22 cellular contexts compared by ENCODE assay signal in genomic region chr4:8746523-8747466, GRCh38.
A peak's percentile ranks its signal among the peaks of the same experiment; 100 is the strongest.
DNase-seq lines count a peak whose midpoint lies in the region; ATAC-seq and TF ChIP-seq lines count a peak whose summit lies in the region.
"Had no signal": no experiment of that assay in that cellular context is flagged by ENCODE, and none has a peak within 500 bp of the region (broad histone marks: within the 10 kb centered on the region; RNA-seq: fewer than 3 reads in every experiment).

No MANE protein-coding gene starts in this region.

- H3K27ac ChIP-seq in osteoblast (ENCODE audit: low read depth, low read length) (no peak overlapping the region), aorta (ENCODE audit: low read depth in 1 of 2, low read length in 2 of 2) (no peak overlapping the region)
- H3K27ac ChIP-seq: brain microvascular endothelial cell, psoas muscle, SJSA1, skin epidermis, tibial artery had no signal

- H3K27me3 ChIP-seq in osteoblast (ENCODE audit: insufficient read depth, low read length) (no peaks in the 10 kb centered on the region), aorta (ENCODE audit: control insufficient read depth in 1 of 2, insufficient read depth in 2 of 2, low read length in 1 of 2) (no peaks in the 10 kb centered on the region)
- H3K27me3 ChIP-seq: brain microvascular endothelial cell, SJSA1 had no signal

- DNase-seq in cardiac septum (ENCODE audit: low spot score) (peak; percentile 60), left cardiac atrium (no peak), endothelial cell (ENCODE audit: low spot score) (no peak), osteoblast (ENCODE audit: insufficient read length, low spot score, missing footprints) (peak; percentile 32), aorta (peak; percentile 13 to 29), NCI-H82 treated with DMSO at 0.1 percent for 48 hours (lab: John Stamatoyannopoulos, UW; ENCODE audit: unreplicated experiment) (no peak), NCI-H510A (lab: John Stamatoyannopoulos, UW) (no peak)
- no peak for DNase-seq in stimulated activated naive CD4-positive, alpha-beta T cell (lab: John Stamatoyannopoulos, UW)
- DNase-seq: activated CD4-positive, alpha-beta T cell treated with anti-CD3 and anti-CD28 coated beads for 1 hour; activated CD8-positive, alpha-beta memory T cell treated with anti-CD3 and anti-CD28 coated beads for 24 hours; activated naive CD4-positive, alpha-beta T cell treated with Interleukin-2 at 50 U/mL for 16 hours; brain microvascular endothelial cell; effector CD4-positive, alpha-beta T cell; NCI-H1105 treated with DMSO at 0.1 percent for 48 hours; NCI-H2029; NCI-H526; stimulated activated naive CD8-positive, alpha-beta T cell treated with anti-CD3 and anti-CD28 coated beads, Interleukin-15, amount 100 ng/mL, for 72 hours; T-helper 1 cell had no signal

- H3K4me1 ChIP-seq in osteoblast (ENCODE audit: insufficient read depth, low read length) (no peaks in the 10 kb centered on the region), aorta (ENCODE audit: control insufficient read depth in 1 of 2, insufficient read depth in 2 of 2, low read length in 2 of 2) (no peaks in the 10 kb centered on the region)
- H3K4me1 ChIP-seq: psoas muscle, SJSA1, tibial artery had no signal

- intact Hi-C loops in cardiac septum (cut with DNase I) (no loop called here), left cardiac atrium (cut with DNase I) (no loop called here), aorta (cut with DNase I) (no loop called here)

- H3K9me3 ChIP-seq in osteoblast (ENCODE audit: low read depth, low read length) (no peaks in the 10 kb centered on the region), aorta (ENCODE audit: control insufficient read depth, low read length) (no peaks in the 10 kb centered on the region)
- H3K9me3 ChIP-seq: psoas muscle, SJSA1, tibial artery had no signal

- no peaks in the 10 kb centered on the region for H3K4me1 Mint-ChIP-seq in endothelial cell (ENCODE audit: unreplicated experiment)
- H3K4me1 Mint-ChIP-seq: stimulated activated naive CD8-positive, alpha-beta T cell treated with anti-CD3 and anti-CD28 coated beads, Interleukin-15, amount 100 ng/mL, for 72 hours had no signal

- H3K4me2 ChIP-seq in osteoblast (ENCODE audit: insufficient read depth, low read length) = no peak overlapping the region

- no peak overlapping the region for H3K27ac Mint-ChIP-seq in endothelial cell (ENCODE audit: unreplicated experiment)
- H3K27ac Mint-ChIP-seq: stimulated activated naive CD8-positive, alpha-beta T cell treated with anti-CD3 and anti-CD28 coated beads, Interleukin-15, amount 100 ng/mL, for 72 hours had no signal

- no peaks in the 10 kb centered on the region for H3K79me2 ChIP-seq in osteoblast (ENCODE audit: insufficient read depth, low read length)

- H3K27me3 Mint-ChIP-seq in endothelial cell (ENCODE audit: unreplicated experiment) = peaks cover 1% of the 10 kb centered on the region
- H3K27me3 Mint-ChIP-seq: stimulated activated naive CD8-positive, alpha-beta T cell treated with anti-CD3 and anti-CD28 coated beads, Interleukin-15, amount 100 ng/mL, for 72 hours had no signal

- ATAC-seq in left cardiac atrium = no peak
- ATAC-seq in aorta (ENCODE audit: low FRiP score) = no peak
- ATAC-seq: psoas muscle; stimulated activated naive CD8-positive, alpha-beta T cell treated with anti-CD3 and anti-CD28 coated beads, Interleukin-15, amount 100 ng/mL, for 72 hours had no signal

- whole genome bisulfite sequencing in aorta, 2 donors = 92% methylated on average over 23 of the region's 23 CpGs

- H4K20me1 ChIP-seq in osteoblast (ENCODE audit: insufficient read depth, low read length) = no peaks in the 10 kb centered on the region

- TF ChIP-seq CTCF in endothelial cell (IDR thresholded peaks at IDR 0.05; ENCODE audit: unreplicated experiment) (no peak), osteoblast (IDR thresholded peaks at IDR 0.05; ENCODE audit: extremely low read depth, low read depth, low read length) (no peak)

- no peaks in the 10 kb centered on the region for H3K36me3 ChIP-seq in osteoblast (ENCODE audit: insufficient read depth, low read length)
- H3K36me3 ChIP-seq in aorta (ENCODE audit: control insufficient read depth in 1 of 2, insufficient read depth in 2 of 2, low read length in 1 of 2) = no peaks in the 10 kb centered on the region
- H3K36me3 ChIP-seq: brain microvascular endothelial cell, SJSA1, tibial artery had no signal

- H2AFZ ChIP-seq in osteoblast (ENCODE audit: low read length) = no peak overlapping the region

- H3K4me3 Mint-ChIP-seq in endothelial cell (ENCODE audit: unreplicated experiment) = peak overlapping the region; percentile 10
- H3K4me3 Mint-ChIP-seq: stimulated activated naive CD8-positive, alpha-beta T cell treated with anti-CD3 and anti-CD28 coated beads, Interleukin-15, amount 100 ng/mL, for 72 hours had no signal

- no peaks in the 10 kb centered on the region for H3K36me3 Mint-ChIP-seq in endothelial cell (ENCODE audit: low read depth, unreplicated experiment)

- H3K9me3 Mint-ChIP-seq in endothelial cell (ENCODE audit: unreplicated experiment) = no peaks in the 10 kb centered on the region

- H3K4me3 ChIP-seq in osteoblast (ENCODE audit: insufficient read depth, low read length) = no peak overlapping the region
- no peak overlapping the region for H3K4me3 ChIP-seq in aorta (ENCODE audit: low read length in 2 of 2)
- H3K4me3 ChIP-seq: psoas muscle, SJSA1, skin epidermis, tibial artery had no signal

Comparison
In these comparisons a context has a peak if more than half of its experiments do, and no peak if none do; other contexts are left out.
1. DNase-seq: peak in cardiac septum (single experiment), osteoblast (single experiment) and aorta (2 of 2); none in left cardiac atrium (single experiment), endothelial cell (single experiment), NCI-H82 treated with DMSO at 0.1 percent for 48 hours (single experiment), NCI-H510A (single experiment) and stimulated activated naive CD4-positive, alpha-beta T cell (0 of 6).